10 cellular contexts compared by ENCODE assay signal in genomic region chr4:186069734-186070133, GRCh38. TPM values are rescaled to one million over a fixed set of nuclear protein-coding genes. Genes with fewer than 3 reads are reported as not detected.
DNase-seq lines count a peak whose midpoint lies in the region; ATAC-seq and TF ChIP-seq lines count a peak whose summit lies in the region.
"Had no signal": no experiment of that assay in that cellular context is flagged by ENCODE, and none has a peak within 500 bp of the region (broad histone marks: within the 10 kb centered on the region; RNA-seq: fewer than 3 reads in every experiment).

No MANE protein-coding gene starts in this region.

- H3K27ac ChIP-seq in KOPT-K1 (ENCODE audit: low read depth, low read length, poor library complexity, severe bottlenecking), result peak overlapping the region; percentile 54
- H3K27ac ChIP-seq in lung (ENCODE audit: low read depth in 1 of 2, low read length in 1 of 2), result no peak overlapping the region
- no peak overlapping the region for H3K27ac ChIP-seq in suprapubic skin

- no peak for TF ChIP-seq POLR2A in suprapubic skin (IDR thresholded peaks at IDR 0.05)

- peak overlapping the region; percentile 62 for H3K27ac Mint-ChIP-seq in central memory CD8-positive, alpha-beta T cell (ENCODE audit: low read depth)

- H3K9me3 Mint-ChIP-seq in central memory CD8-positive, alpha-beta T cell, result no peaks in the 10 kb centered on the region

- H3K4me3 ChIP-seq in lung (peak overlapping the region; percentile 13), suprapubic skin (peak overlapping the region; percentile 57)

- no peak for TF ChIP-seq EP300 in suprapubic skin (IDR thresholded peaks at IDR 0.05)

- H3K4me3 Mint-ChIP-seq in central memory CD8-positive, alpha-beta T cell, result peak overlapping the region; percentile 75

- no peaks in the 10 kb centered on the region for H3K36me3 ChIP-seq in KOPT-K1 (ENCODE audit: insufficient read depth, low read length)
- H3K36me3 ChIP-seq in lung (ENCODE audit: control insufficient read depth in 2 of 2, insufficient read depth in 2 of 2, low read length in 2 of 2), result no peaks in the 10 kb centered on the region
- no peaks in the 10 kb centered on the region for H3K36me3 ChIP-seq in suprapubic skin

- H3K36me3 Mint-ChIP-seq in central memory CD8-positive, alpha-beta T cell (ENCODE audit: insufficient read depth), result peaks cover 4% of the 10 kb centered on the region

- peaks cover 14% of the 10 kb centered on the region for H3K4me1 Mint-ChIP-seq in central memory CD8-positive, alpha-beta T cell

- no peak for ATAC-seq in central memory CD8-positive, alpha-beta T cell (replicated peaks; ENCODE audit: extremely low read depth, poor library complexity, severe bottlenecking)
- ATAC-seq in lung (ENCODE audit: insufficient read depth, low FRiP score) (no peak), HG02623 (IDR thresholded peaks at IDR 0.05; ENCODE audit: unreplicated experiment) (no peak), HG03342 (IDR thresholded peaks at IDR 0.05; ENCODE audit: unreplicated experiment) (no peak)

- no peak for TF ChIP-seq CTCF in lung (IDR thresholded peaks at IDR 0.05; ENCODE audit: control extremely low read depth, extremely low read depth)
- TF ChIP-seq CTCF in suprapubic skin (IDR thresholded peaks at IDR 0.05), result no peak

- peaks cover 0 to 5% of the 10 kb centered on the region in 2 donors for H3K4me1 ChIP-seq in lung (ENCODE audit: control insufficient read depth in 2 of 2, insufficient read depth in 2 of 2, low read length in 2 of 2)
- peaks cover 4% of the 10 kb centered on the region for H3K4me1 ChIP-seq in suprapubic skin

- H3K27me3 ChIP-seq in lung (ENCODE audit: control insufficient read depth, insufficient read depth) (no peaks in the 10 kb centered on the region), suprapubic skin (no peaks in the 10 kb centered on the region)

- H3K27me3 Mint-ChIP-seq in central memory CD8-positive, alpha-beta T cell, result no peaks in the 10 kb centered on the region

- no peak for DNase-seq in central memory CD8-positive, alpha-beta T cell (ENCODE audit: low spot score in 2 of 2)
- DNase-seq in lung (ENCODE audit: low spot score), result peak; percentile 15
- no peak for DNase-seq in suprapubic skin (ENCODE audit: low spot score in 2 of 2)
- DNase-seq in SIG-M5 treated with dmso at 0.1 percent for 504 hours (lab: John Stamatoyannopoulos, UW; ENCODE audit: unreplicated experiment), result no peak
- DNase-seq: activated T-cell treated with anti-CD3 and anti-CD28 coated beads for 4 hours, cortex of kidney, NCI-H510A treated with DMSO at 0.1 percent for 48 hours had no signal

- WGBS in lung, 2 donors, result 50 to 80% methylated on average over 4 of the region's 4 CpGs
- 40% methylated on average over 4 of the region's 4 CpGs for WGBS in suprapubic skin

- H3K9me3 ChIP-seq in KOPT-K1 (ENCODE audit: insufficient read depth, low read length, poor library complexity, severe bottlenecking) (no peaks in the 10 kb centered on the region), lung (ENCODE audit: control insufficient read depth in 2 of 2, insufficient read depth in 1 of 2, low read length in 1 of 2) (no peaks in the 10 kb centered on the region), suprapubic skin (no peaks in the 10 kb centered on the region)

RNA-seq across cellular contexts. Expression of gene TLR3, which starts 0.8 kb away (rescaled TPM):
- 10 to 100 TPM; 13.2 to 15.1 TPM for total RNA-seq in lung
- polyA plus RNA-seq in lung, result 1 to 10 TPM; 3.2 to 7.1 TPM
- 1 to 10 TPM; 3.1 to 6.1 (median 4.4) TPM for total RNA-seq in suprapubic skin

RNA-seq across cellular contexts. Expression of gene FAM149A, which starts 34.8 kb away (rescaled TPM):
- total RNA-seq in lung, result 10 to 100 TPM; 14.4 to 14.8 TPM
- 10 to 100 TPM in 1 of 2 donors, 1 to 10 TPM in 1; 2.5 to 11.7 TPM for polyA plus RNA-seq in lung
- 1 to 10 TPM; 2.9 to 4.3 (median 3.8) TPM for total RNA-seq in suprapubic skin
